20 cellular contexts compared by ENCODE assay signal in the genomic region with DNA sequence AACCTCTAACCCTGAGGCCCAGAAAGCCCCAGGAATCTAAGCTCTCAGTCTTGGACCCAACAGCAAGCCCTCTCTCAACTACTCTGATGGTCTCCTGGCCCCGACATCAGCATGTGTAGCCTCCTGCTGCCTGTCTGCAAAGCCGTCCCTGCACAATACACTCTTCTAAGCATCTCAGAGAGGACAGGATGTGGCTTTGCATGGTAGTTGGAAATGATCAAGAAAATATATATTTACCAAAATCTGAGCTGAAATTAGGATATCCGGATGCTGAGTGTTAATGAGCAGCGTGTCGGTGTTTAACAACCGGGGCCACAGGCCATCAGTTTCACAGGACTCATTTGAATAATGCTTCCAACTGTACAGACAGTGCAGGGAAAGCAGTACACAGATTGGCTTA. TPM values are rescaled to one million over a fixed set of nuclear protein-coding genes. Genes with fewer than 3 reads are reported as not detected.
DNase-seq lines count a peak whose midpoint lies in the region; ATAC-seq and TF ChIP-seq lines count a peak whose summit lies in the region.
"Had no signal": no experiment of that assay in that cellular context is flagged by ENCODE, and none has a peak within 500 bp of the region (broad histone marks: within the 10 kb centered on the region; RNA-seq: fewer than 3 reads in every experiment).

No MANE protein-coding gene starts in this region.

- TF ChIP-seq RAD21 in SK-N-SH (IDR thresholded peaks at IDR 0.05; ENCODE audit: low read length): no peak

- 0 out of 2 replicates have a peak overlapping the region, but pooled peaks have one; percentile 16 for H3K4me2 ChIP-seq in SK-N-SH
- peak overlapping the region; percentile 55 for H3K4me2 ChIP-seq in PC-3 (ENCODE audit: low read length)
- H3K4me2 ChIP-seq in Karpas-422 (ENCODE audit: low read depth, low read length, poor library complexity, severe bottlenecking): no peak overlapping the region

- H3K4me1 ChIP-seq in SK-N-SH (ENCODE audit: control insufficient read depth in 1 of 2, insufficient read depth in 2 of 2, low read depth in 1 of 2, low read length in 1 of 2) (no peaks in the 10 kb centered on the region; a peak in 1 of 4 replicates), PC-3 (ENCODE audit: insufficient read depth, low read length) (peaks cover 25% of the 10 kb centered on the region), Karpas-422 (ENCODE audit: low read length) (no peaks in the 10 kb centered on the region)

- BruUV-seq in PC-3 (replicated peaks; lab: Mats Ljungman, UMichigan): no TSS peak

- WGBS in SK-N-SH (ENCODE audit: low lambda C conversion rate): 26% methylated on average over 6 of the region's 6 CpGs

- no peak overlapping the region for H2AFZ ChIP-seq in SK-N-SH (ENCODE audit: low read depth)
- peak overlapping the region; percentile 14; the same call in 1 of the 2 replicates for H2AFZ ChIP-seq in PC-3 (ENCODE audit: low read length)
- H2AFZ ChIP-seq in Karpas-422 (ENCODE audit: low read length): no peak overlapping the region

- intact Hi-C loops in PC-3 (cut with micrococcal nuclease): loop anchor here (10.0 kb wide), 1 partner anchor 55 kb away; no protein-coding TSS in a partner anchor
- intact Hi-C loops in CD4-positive, alpha-beta T cell (cut with DNase I, micrococcal nuclease): no loop called here

- H3K27me3 Mint-ChIP-seq in glutamatergic neuron (ENCODE audit: unreplicated experiment): peaks cover 18% of the 10 kb centered on the region
- H3K27me3 Mint-ChIP-seq in CD4-positive, alpha-beta T cell: peaks cover 5% of the 10 kb centered on the region

- POLR2A ChIA-PET in SK-N-SH (lab: Yijun Ruan, JAX): no interaction called here
- POLR2A ChIA-PET in PC-3 (lab: Charles Lee; ENCODE audit: unreplicated experiment): interaction anchor here (0.6 kb wide), 1 partner anchor 149 kb away, joined by 5 read pairs; no protein-coding TSS in a partner anchor
- POLR2A ChIA-PET in CD4-positive, alpha-beta T cell (lab: Charles Lee): no interaction called here

- no peaks in the 10 kb centered on the region for H3F3A ChIP-seq in SK-N-SH (replicated peaks; ENCODE audit: insufficient read depth)
- H3F3A ChIP-seq in PC-3 (ENCODE audit: low read length, unreplicated experiment): no peaks in the 10 kb centered on the region

- peak overlapping the region; percentile 48 for H3K4me3 Mint-ChIP-seq in glutamatergic neuron (ENCODE audit: unreplicated experiment)
- no peak overlapping the region for H3K4me3 Mint-ChIP-seq in CD4-positive, alpha-beta T cell
- H3K4me3 Mint-ChIP-seq: H9 had no signal

- peaks cover 30% of the 10 kb centered on the region for H3K4me1 Mint-ChIP-seq in glutamatergic neuron (ENCODE audit: low read depth, unreplicated experiment)
- H3K4me1 Mint-ChIP-seq in CD4-positive, alpha-beta T cell (ENCODE audit: low read depth): peaks cover 11% of the 10 kb centered on the region

- ATAC-seq in SK-N-SH treated with all-trans-retinoic acid at 6 μM for 48 hours: no peak
- peak; percentile 9 for ATAC-seq in PC-3
- ATAC-seq in CD4-positive, alpha-beta T cell (ENCODE audit: poor library complexity): no peak

- H3K27ac ChIP-seq in SK-N-SH (ENCODE audit: low read depth in 2 of 2, low read length in 1 of 2) (no peak overlapping the region), PC-3 (ENCODE audit: low read length) (peak overlapping the region; percentile 28), Karpas-422 (ENCODE audit: low read length) (no peak overlapping the region)
- no peak overlapping the region for H3K27ac ChIP-seq in CD4-positive, alpha-beta T cell (ENCODE audit: low read depth, low read length)

- H3K27me3 ChIP-seq in SK-N-SH (ENCODE audit: insufficient read depth) (peaks cover 34% of the 10 kb centered on the region), PC-3 (ENCODE audit: low read length) (no peaks in the 10 kb centered on the region), Karpas-422 (ENCODE audit: low read length) (no peaks in the 10 kb centered on the region)
- no peaks in the 10 kb centered on the region for H3K27me3 ChIP-seq in CD4-positive, alpha-beta T cell (ENCODE audit: control insufficient read depth, insufficient read depth, low read length)

- H3K9me3 ChIP-seq in SK-N-SH (no peaks in the 10 kb centered on the region; the same call in 1 of the 2 replicates), PC-3 (ENCODE audit: low read length) (no peaks in the 10 kb centered on the region), Karpas-422 (ENCODE audit: low read length) (no peaks in the 10 kb centered on the region)
- H3K9me3 ChIP-seq in CD4-positive, alpha-beta T cell (ENCODE audit: control insufficient read depth, low read length): peaks cover 13% of the 10 kb centered on the region

- no peak overlapping the region for H3K4me3 ChIP-seq in SK-N-SH (ENCODE audit: low read depth in 2 of 2, low read length in 1 of 2)
- H3K4me3 ChIP-seq in PC-3 (ENCODE audit: low read length): 0 out of 2 replicates have a peak overlapping the region, but pooled peaks have one; percentile 20
- H3K4me3 ChIP-seq in Karpas-422 (ENCODE audit: low read length): no peak overlapping the region

- TF ChIP-seq CTCF in SK-N-SH (IDR thresholded peaks at IDR 0.05): no peak
- no peak for TF ChIP-seq CTCF in PC-3 (conservative IDR thresholded peaks at IDR 0.05; ENCODE audit: low read depth, low read length)
- no peak for TF ChIP-seq CTCF in glutamatergic neuron (IDR thresholded peaks at IDR 0.05; ENCODE audit: partially characterized antibody, unreplicated experiment)
- no peak for TF ChIP-seq CTCF in CD4-positive, alpha-beta T cell (IDR thresholded peaks at IDR 0.05)

- H3K9me3 Mint-ChIP-seq in glutamatergic neuron (ENCODE audit: unreplicated experiment): peaks cover 20% of the 10 kb centered on the region
- H3K9me3 Mint-ChIP-seq in CD4-positive, alpha-beta T cell: peaks cover 16% of the 10 kb centered on the region

- H3K36me3 ChIP-seq in SK-N-SH (replicated peaks in 1 of 2; ENCODE audit: control insufficient read depth in 1 of 2, insufficient read depth in 2 of 2, low read length in 1 of 2): no peaks in the 10 kb centered on the region
- no peaks in the 10 kb centered on the region for H3K36me3 ChIP-seq in PC-3 (ENCODE audit: low read depth, low read length)
- no peaks in the 10 kb centered on the region for H3K36me3 ChIP-seq in Karpas-422 (ENCODE audit: insufficient read depth, low read length)

- H3K36me3 Mint-ChIP-seq in glutamatergic neuron (ENCODE audit: unreplicated experiment): peaks cover 22% of the 10 kb centered on the region
- H3K36me3 Mint-ChIP-seq in CD4-positive, alpha-beta T cell (ENCODE audit: low read depth): no peaks in the 10 kb centered on the region

- H3K9ac ChIP-seq in SK-N-SH: no peak overlapping the region
- no peak overlapping the region for H3K9ac ChIP-seq in PC-3 (ENCODE audit: low read length)
- H3K9ac ChIP-seq in Karpas-422 (ENCODE audit: low read length): no peak overlapping the region

- H3K9me2 ChIP-seq in SK-N-SH (no peaks in the 10 kb centered on the region), PC-3 (replicated peaks; ENCODE audit: low read length) (no peaks in the 10 kb centered on the region), Karpas-422 (replicated peaks; ENCODE audit: insufficient read depth, low read length) (no peaks in the 10 kb centered on the region)

- H3K79me2 ChIP-seq in SK-N-SH (ENCODE audit: insufficient read depth): no peaks in the 10 kb centered on the region
- no peaks in the 10 kb centered on the region for H3K79me2 ChIP-seq in PC-3 (ENCODE audit: low read length)
- no peaks in the 10 kb centered on the region for H3K79me2 ChIP-seq in Karpas-422 (ENCODE audit: low read length)

- H3K27ac Mint-ChIP-seq in glutamatergic neuron (ENCODE audit: unreplicated experiment): peak overlapping the region; percentile 96
- no peak overlapping the region for H3K27ac Mint-ChIP-seq in CD4-positive, alpha-beta T cell
- H3K27ac Mint-ChIP-seq: H9 had no signal

- TF ChIP-seq EP300 in SK-N-SH (IDR thresholded peaks at IDR 0.05; ENCODE audit: borderline replicate concordance in 1 of 2, low read depth in 1 of 2, low read length in 1 of 2): no peak

- H4K20me1 ChIP-seq in SK-N-SH (ENCODE audit: insufficient read depth): no peaks in the 10 kb centered on the region
- no peaks in the 10 kb centered on the region for H4K20me1 ChIP-seq in PC-3 (ENCODE audit: low read length)
- no peaks in the 10 kb centered on the region for H4K20me1 ChIP-seq in Karpas-422 (ENCODE audit: insufficient read depth, low read depth, low read length)

- CTCF ChIA-PET in SK-N-SH (lab: Yijun Ruan, JAX): interaction anchor here (1.5 kb wide), 1 partner anchor 9 kb away, joined by 10 read pairs; no protein-coding TSS in a partner anchor
- CTCF ChIA-PET in PC-3 (lab: Charles Lee): no interaction called here
- CTCF ChIA-PET in CD4-positive, alpha-beta T cell (lab: Charles Lee): interaction anchor here (1.5 kb wide), 1 partner anchor 9 kb away, joined by 4 read pairs; no protein-coding TSS in a partner anchor

- no peak for DNase-seq in SK-N-SH
- DNase-seq in PC-3: no peak
- DNase-seq in glutamatergic neuron: no peak
- no peak for DNase-seq in stimulated activated CD8-positive, alpha-beta memory T cell treated with anti-CD3 and anti-CD28 coated beads, Interleukin-4, amount 100 ng/mL, for 48 hours
- DNase-seq in NK-92 treated with Interleukin-12 subunit alpha and Interleukin-12 subunit beta, amount 100 ng/mL, for 24 hours (lab: John Stamatoyannopoulos, UW): no peak
- DNase-seq in CD4-positive, alpha-beta T cell: no peak
- no peak for DNase-seq in Karpas-422
- DNase-seq: C1 segment of cervical spinal cord, COR-L47, DMS53, H9, MV-4-11, NCI-H1417 treated with DMSO at 0.1 percent for 48 hours, NCI-H2081, NCI-H226, NCI-H69, RPMI8226, SIG-M5 had no signal

TF ChIP-seq in SK-N-SH, 30 proteins besides CTCF, POLR2A, EP300 and RAD21 (continues in another document):
- TF ChIP-seq, protein P1, sequence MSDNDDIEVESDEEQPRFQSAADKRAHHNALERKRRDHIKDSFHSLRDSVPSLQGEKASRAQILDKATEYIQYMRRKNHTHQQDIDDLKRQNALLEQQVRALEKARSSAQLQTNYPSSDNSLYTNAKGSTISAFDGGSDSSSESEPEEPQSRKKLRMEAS (IDR thresholded peaks at IDR 0.05; ENCODE audit: low read depth): no peak
- no peak for TF ChIP-seq NFIC (IDR thresholded peaks at IDR 0.05; ENCODE audit: borderline replicate concordance)
- no peak for TF ChIP-seq GATA2 (CRISPR knock-in tag; IDR thresholded peaks at IDR 0.05)

TF ChIP-seq in SK-N-SH treated with all-trans-retinoic acid at 6 μM for 48 hours, 23 proteins besides CTCF, POLR2A, EP300 and RAD21 (continues in another document):
- no peak for TF ChIP-seq ZFP30 (CRISPR knock-in tag; IDR thresholded peaks at IDR 0.05)

RNA-seq across cellular contexts. Expression of a gene that starts 59.1 kb away (rescaled TPM):
- polyA plus RNA-seq in SK-N-SH (2012; rRNA removed): not detected in 2 replicates
- not detected in 2 replicates for polyA plus RNA-seq in SK-N-SH (2012; cell fraction: cytosol; rRNA removed)
- polyA plus RNA-seq in SK-N-SH (2012; cell fraction: nucleus; rRNA removed): not detected in 2 replicates
- total RNA-seq in PC-3 (2014; rRNA removed) (71.2 and 104 TPM in 2 replicates), glutamatergic neuron (ENCODE audit: unreplicated experiment) (4.8 TPM)
- total RNA-seq in CD4-positive, alpha-beta T cell: not detected
- total RNA-seq in Karpas-422 (2014; rRNA removed; shearing (Covaris generic); ENCODE audit: low replicate concordance): not detected in 2 replicates
- total RNA-seq: H9, OCI-LY7 had no signal

Comparison
In these comparisons a context has a peak if more than half of its experiments do, and no peak if none do; other contexts are left out.
1. RNA of a gene that starts 59.1 kb away (total RNA-seq): 71.2 to 104 TPM in PC-3; 4.8 TPM in glutamatergic neuron (single experiment), not detected in CD4-positive, alpha-beta T cell and not detected in Karpas-422; every median in the first group is over 10 times any median in the second.